Comparison of ENCODE assay signal across 20 cellular contexts in the genomic region with DNA sequence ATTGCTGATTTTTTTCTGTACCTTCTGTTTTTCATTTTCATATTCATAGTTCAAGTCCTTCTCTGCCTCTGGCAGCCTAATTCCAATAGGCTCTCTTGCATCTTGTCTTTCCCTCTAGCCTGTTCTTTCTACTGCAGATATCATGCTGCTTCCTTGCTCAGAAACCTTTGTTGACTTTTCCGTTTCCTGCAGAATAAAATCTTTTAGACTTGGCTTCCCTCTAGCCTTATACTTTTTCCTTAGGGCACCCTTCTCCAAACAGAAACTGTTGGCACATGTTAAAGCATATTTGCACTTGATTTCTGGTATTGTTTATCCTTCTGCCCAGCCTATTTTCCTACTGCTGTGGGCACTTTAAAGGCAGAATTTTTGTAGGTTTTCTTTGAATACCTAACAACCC. TPM values are rescaled to one million over a fixed set of nuclear protein-coding genes. Genes with fewer than 3 reads are reported as not detected.
DNase-seq lines count a peak whose midpoint lies in the region; ATAC-seq and TF ChIP-seq lines count a peak whose summit lies in the region.
"Had no signal": no experiment of that assay in that cellular context is flagged by ENCODE, and none has a peak within 500 bp of the region (broad histone marks: within the 10 kb centered on the region; RNA-seq: fewer than 3 reads in every experiment).

No MANE protein-coding gene starts in this region.

- H3K23me2 ChIP-seq in H9 (ENCODE audit: insufficient read length, low read depth, low read length, poor library complexity, severe bottlenecking): peaks cover 6% of the 10 kb centered on the region

- H3K79me2 ChIP-seq in H9 (ENCODE audit: insufficient read depth, low read length): peaks cover 20% of the 10 kb centered on the region; the same call in 1 of the 2 replicates

- no peak overlapping the region for H4K8ac ChIP-seq in H9 (replicated peaks; ENCODE audit: insufficient read length, low read depth, low read length)

- H3K79me1 ChIP-seq in H9 (ENCODE audit: insufficient read depth, low read depth, low read length, poor library complexity, severe bottlenecking): peaks cover 2% of the 10 kb centered on the region

- H3K4me3 Mint-ChIP-seq in H9 (no peak overlapping the region), osteocyte (ENCODE audit: unreplicated experiment) (peak overlapping the region; percentile 46)
- no peak overlapping the region for H3K4me3 Mint-ChIP-seq in activated CD4-positive, alpha-beta T cell treated with anti-CD3 and anti-CD28 coated beads, Interleukin-2, amount 10 ng/mL, durations not matched to agents 7 days and 5 days
- H3K4me3 Mint-ChIP-seq: activated T-cell treated with anti-CD3 and anti-CD28 coated beads, Interleukin-2, amount 50 U/mL, for 4 hours; memory B cell; stimulated activated naive B cell treated with anti-CD40 and anti-IgM and Interleukin-4, amounts not matched to agents 10 μg/mL and 1 μg/mL and 100 μg/mL, for 72 hours had no signal

- H3K36me3 ChIP-seq in RWPE2 (ENCODE audit: low read depth) (no peaks in the 10 kb centered on the region), esophagus squamous epithelium (no peaks in the 10 kb centered on the region)

- H4K91ac ChIP-seq in H9 (ENCODE audit: insufficient read length, low read depth, low read length): no peak overlapping the region

- peaks cover 0 to 12% (median 2%) of the 10 kb centered on the region in 3 experiments; a peak in 5 of 7 replicates for H3K36me3 Mint-ChIP-seq in H9 (ENCODE audit: insufficient read depth in 1 of 3, low read depth in 3 of 3)
- peaks cover 3% of the 10 kb centered on the region for H3K36me3 Mint-ChIP-seq in osteocyte (ENCODE audit: unreplicated experiment)
- H3K36me3 Mint-ChIP-seq in activated CD4-positive, alpha-beta T cell treated with anti-CD3 and anti-CD28 coated beads, Interleukin-2, amount 10 ng/mL, durations not matched to agents 7 days and 5 days (ENCODE audit: low read depth): no peaks in the 10 kb centered on the region
- H3K36me3 Mint-ChIP-seq: memory B cell had no signal

- no peaks in the 10 kb centered on the region; a peak in 3 of 5 replicates for H3K9me3 Mint-ChIP-seq in H9
- H3K9me3 Mint-ChIP-seq in osteocyte (ENCODE audit: unreplicated experiment): no peaks in the 10 kb centered on the region
- no peaks in the 10 kb centered on the region for H3K9me3 Mint-ChIP-seq in activated CD4-positive, alpha-beta T cell treated with anti-CD3 and anti-CD28 coated beads, Interleukin-2, amount 10 ng/mL, durations not matched to agents 7 days and 5 days
- H3K9me3 Mint-ChIP-seq: activated T-cell treated with anti-CD3 and anti-CD28 coated beads, Interleukin-2, amount 50 U/mL, for 4 hours; memory B cell had no signal

- H3K4ac ChIP-seq in H9 (ENCODE audit: low read depth, low read length): no peak overlapping the region

- H3K18ac ChIP-seq in H9 (ENCODE audit: insufficient read length, low read depth, low read length): no peak overlapping the region

- H3K27me3 Mint-ChIP-seq in H9 (ENCODE audit: low read depth): peaks cover 1% of the 10 kb centered on the region; the same call in 1 of the 2 replicates
- no peaks in the 10 kb centered on the region for H3K27me3 Mint-ChIP-seq in osteocyte (ENCODE audit: unreplicated experiment)
- peaks cover 39% of the 10 kb centered on the region for H3K27me3 Mint-ChIP-seq in activated CD4-positive, alpha-beta T cell treated with anti-CD3 and anti-CD28 coated beads, Interleukin-2, amount 10 ng/mL, durations not matched to agents 7 days and 5 days

- H4K5ac ChIP-seq in H9 (ENCODE audit: insufficient read length, low read depth, low read length): no peak overlapping the region

- TF ChIP-seq CTCF in H9 (conservative IDR thresholded peaks at IDR 0.05) (no peak), RWPE2 (IDR thresholded peaks at IDR 0.05; ENCODE audit: poor library complexity, severe bottlenecking) (no peak), esophagus squamous epithelium (IDR thresholded peaks at IDR 0.05) (no peak), osteocyte (IDR thresholded peaks at IDR 0.05) (no peak), GM13977 (IDR thresholded peaks at IDR 0.05; ENCODE audit: extremely low read depth, insufficient read depth, missing control alignments) (no peak)

- no peak overlapping the region for H3K14ac ChIP-seq in H9 (ENCODE audit: insufficient read depth, low read length)

- POLR2A ChIA-PET in activated CD4-positive, alpha-beta T cell treated with anti-CD3 and anti-CD28 coated beads, Interleukin-2, amount 10 ng/mL, durations not matched to agents 7 days and 5 days (lab: Charles Lee): no interaction called here

- H3K27me3 ChIP-seq in H9 (ENCODE audit: insufficient read depth, low read length) (no peaks in the 10 kb centered on the region), RWPE2 (ENCODE audit: insufficient read depth, poor library complexity, severe bottlenecking) (no peaks in the 10 kb centered on the region), esophagus squamous epithelium (peaks cover 0 to 4% (median 0%) of the 10 kb centered on the region in 4 donors)

- DNase-seq in H9 (no peak), RWPE2 (ENCODE audit: low spot score) (no peak), esophagus squamous epithelium (lab: John Stamatoyannopoulos, UW) (no peak), osteocyte (ENCODE audit: extremely low spot score, unreplicated experiment) (no peak), GM13977 (ENCODE audit: low spot score) (no peak), SKM-1 treated with dmso at 0.1 percent for 144 hours (lab: John Stamatoyannopoulos, UW; ENCODE audit: unreplicated experiment) (no peak)
- DNase-seq in stimulated activated naive CD4-positive, alpha-beta T cell treated with Interleukin-2 at 50 U/mL for 16 hours (lab: John Stamatoyannopoulos, UW): no peak
- DNase-seq in activated CD4-positive, alpha-beta T cell treated with anti-CD3 and anti-CD28 coated beads, Interleukin-2, amount 10 ng/mL, durations not matched to agents 7 days and 5 days: no peak
- DNase-seq: activated T-cell treated with anti-CD3 and anti-CD28 coated beads, Interleukin-2, amount 50 U/mL, for 4 hours; C1 segment of cervical spinal cord; EL; NCI-H2227 treated with DMSO at 0.1 percent for 48 hours; nucleus accumbens; SIG-M5; stimulated activated naive B cell treated with anti-CD40 and anti-IgM and Interleukin-4, amounts not matched to agents 10 μg/mL and 1 μg/mL and 100 μg/mL, for 72 hours; T1000 had no signal

- no peak overlapping the region for H2BK12ac ChIP-seq in H9 (ENCODE audit: insufficient read length, low read depth, low read length)

- WGBS in H9 (ENCODE audit: extremely low coverage, insufficient read length, low lambda C conversion rate): no CpG with 5 or more reads among the region's 1 CpG
- 10 to 13% methylated on average over 1 of the region's 1 CpG for WGBS in esophagus squamous epithelium, 2 donors

- no peaks in the 10 kb centered on the region for H4K20me1 ChIP-seq in H9 (ENCODE audit: control insufficient read depth, insufficient read depth, insufficient read length)

- peaks cover 27 to 28% of the 10 kb centered on the region in 2 experiments for H3K4me1 Mint-ChIP-seq in H9
- H3K4me1 Mint-ChIP-seq in osteocyte (ENCODE audit: unreplicated experiment): peaks cover 62% of the 10 kb centered on the region
- peaks cover 12% of the 10 kb centered on the region for H3K4me1 Mint-ChIP-seq in activated CD4-positive, alpha-beta T cell treated with anti-CD3 and anti-CD28 coated beads, Interleukin-2, amount 10 ng/mL, durations not matched to agents 7 days and 5 days

- no peak overlapping the region for H2AFZ ChIP-seq in H9 (ENCODE audit: low read length)

- H3K27ac Mint-ChIP-seq in H9: peak overlapping the region in 2 of 3 experiments; percentile 35 to 55; a peak in 2 of 7 replicates
- peak overlapping the region; percentile 60 for H3K27ac Mint-ChIP-seq in osteocyte (ENCODE audit: unreplicated experiment)
- H3K27ac Mint-ChIP-seq in activated CD4-positive, alpha-beta T cell treated with anti-CD3 and anti-CD28 coated beads, Interleukin-2, amount 10 ng/mL, durations not matched to agents 7 days and 5 days: no peak overlapping the region
- H3K27ac Mint-ChIP-seq: memory B cell; stimulated activated naive B cell treated with anti-CD40 and anti-IgM and Interleukin-4, amounts not matched to agents 10 μg/mL and 1 μg/mL and 100 μg/mL, for 72 hours had no signal

- ATAC-seq in RWPE2 (ENCODE audit: low read depth): no peak
- ATAC-seq: activated T-cell treated with anti-CD3 and anti-CD28 coated beads, Interleukin-2, amount 50 U/mL, for 4 hours; K562; stimulated activated naive B cell treated with anti-CD40 and anti-IgM and Interleukin-4, amounts not matched to agents 10 μg/mL and 1 μg/mL and 100 μg/mL, for 72 hours had no signal

- CTCF ChIA-PET in activated CD4-positive, alpha-beta T cell treated with anti-CD3 and anti-CD28 coated beads, Interleukin-2, amount 10 ng/mL, durations not matched to agents 7 days and 5 days (lab: Charles Lee): no interaction called here

- H3K9me3 ChIP-seq in H9 (ENCODE audit: control insufficient read depth, low read depth, low read length) (no peaks in the 10 kb centered on the region), RWPE2 (ENCODE audit: severe bottlenecking) (no peaks in the 10 kb centered on the region), esophagus squamous epithelium (no peaks in the 10 kb centered on the region)
- H3K9me3 ChIP-seq: HAP-1 had no signal

- no peak for TF ChIP-seq POLR2A in esophagus squamous epithelium (IDR thresholded peaks at IDR 0.05)

- no peak overlapping the region for H3K9ac ChIP-seq in H9 (ENCODE audit: extremely low read depth, insufficient read length, low read length)

- no peak overlapping the region for H3K4me3 ChIP-seq in RWPE2 (ENCODE audit: severe bottlenecking)
- peak overlapping the region in 1 of 4 donors; percentile 21 for H3K4me3 ChIP-seq in esophagus squamous epithelium
- H3K4me3 ChIP-seq: HAP-1, K562, skin epidermis had no signal

- no peak overlapping the region for H2BK20ac ChIP-seq in H9 (ENCODE audit: low read depth, low read length, poor library complexity, severe bottlenecking)

- no peak overlapping the region for H2BK120ac ChIP-seq in H9 (ENCODE audit: low read depth, low read length, poor library complexity, severe bottlenecking)

- in situ Hi-C loops in GM13977 (cut with MboI; ENCODE audit: low pct_unique_long_range_greater_than_20kb, low sequenced_read_pairs, unreplicated experiment): no loop called here

- no peak overlapping the region for H2BK15ac ChIP-seq in H9 (ENCODE audit: low read depth, low read length)

- H2AK5ac ChIP-seq in H9 (ENCODE audit: insufficient read length, low read length): no peak overlapping the region

- H3K4me1 ChIP-seq in H9 (ENCODE audit: insufficient read depth, low read length): peaks cover 2% of the 10 kb centered on the region; the same call in 1 of the 2 replicates
- H3K4me1 ChIP-seq in RWPE2 (ENCODE audit: insufficient read depth, poor library complexity, severe bottlenecking): peaks cover 42% of the 10 kb centered on the region
- H3K4me1 ChIP-seq in esophagus squamous epithelium: peaks cover 0 to 82% (median 24%) of the 10 kb centered on the region in 3 donors

- no peak overlapping the region for H3T11ph ChIP-seq in H9 (ENCODE audit: low read length)

- H3K4me2 ChIP-seq in H9 (ENCODE audit: insufficient read depth, insufficient read length, low read length): no peak overlapping the region

- H3K27ac ChIP-seq in H9 (ENCODE audit: insufficient read length, low read depth, low read length) (no peak overlapping the region), RWPE2 (ENCODE audit: poor library complexity, severe bottlenecking) (peak overlapping the region; percentile 40), esophagus squamous epithelium (peak overlapping the region in 3 of 4 donors; percentile 0 to 44 (median 32))

- H3K23ac ChIP-seq in H9 (ENCODE audit: insufficient read length, low read depth, low read length): no peak overlapping the region

- H3K56ac ChIP-seq in H9 (ENCODE audit: insufficient read length, low read depth, low read length): no peak overlapping the region

- intact Hi-C loops in esophagus squamous epithelium (cut with DNase I): no loop called here

- no peak overlapping the region for H2BK5ac ChIP-seq in H9 (ENCODE audit: insufficient read length, low read length)

RNA-seq across cellular contexts. Expression of gene GNAI1, which starts 4.5 kb away (rescaled TPM):
- total RNA-seq in H9 (2021): 14.1 and 14.8 TPM in 2 replicates
- total RNA-seq in esophagus squamous epithelium: 10 to 100 TPM; 27.3 to 46.3 (median 38.8) TPM
- 44.4 and 44.5 TPM in 2 replicates for total RNA-seq in osteocyte
- under 1 TPM; 0.33 to 0.45 TPM for total RNA-seq in activated CD4-positive, alpha-beta T cell treated with anti-CD3 and anti-CD28 coated beads, Interleukin-2, amount 10 ng/mL, durations not matched to agents 7 days and 5 days

Comparison
In these comparisons a context has a peak if more than half of its experiments do, and no peak if none do; other contexts are left out.
1. RNA of gene GNAI1, which starts 4.5 kb away (total RNA-seq): 44.4 to 44.5 TPM in osteocyte, 27.3 to 46.3 TPM in esophagus squamous epithelium and 14.1 to 14.8 TPM in H9; 0.33 to 0.45 TPM in activated CD4-positive, alpha-beta T cell treated with anti-CD3 and anti-CD28 coated beads, Interleukin-2, amount 10 ng/mL, durations not matched to agents 7 days and 5 days; every median in the first group is over 10 times any median in the second.